ENCODE assay signal across 8 cellular contexts in the genomic region with DNA sequence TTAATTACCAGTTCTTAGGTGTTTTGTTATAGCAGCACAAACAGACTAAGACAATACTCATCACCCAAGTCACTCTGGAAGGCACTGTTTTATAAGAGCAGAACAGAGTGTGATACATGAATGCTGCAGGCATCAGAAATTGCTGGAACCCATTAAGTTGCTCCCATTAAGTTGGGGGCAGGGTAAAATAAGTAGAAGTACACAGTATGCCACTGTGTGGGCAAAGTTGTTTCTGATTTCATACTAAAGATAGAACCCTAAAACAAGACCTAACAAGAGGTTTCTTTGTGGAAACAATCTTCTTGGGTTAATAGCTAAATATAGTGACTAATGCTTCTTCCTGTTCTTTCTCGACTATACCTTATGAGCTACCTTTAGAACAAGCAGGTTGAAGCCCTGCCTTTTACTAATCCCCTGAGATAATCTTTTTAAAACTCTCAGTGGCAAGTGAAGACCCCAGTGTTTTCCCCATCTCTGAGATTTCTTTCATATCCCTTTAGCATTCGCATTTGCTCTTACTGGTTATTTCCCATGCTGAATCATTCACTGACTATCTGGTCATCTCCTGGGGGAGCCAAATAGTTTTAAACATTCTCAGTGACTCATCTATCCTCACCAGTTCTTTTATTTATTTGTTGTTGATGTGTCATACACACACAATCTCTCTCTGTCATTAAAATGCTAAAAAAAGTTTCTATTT. TPM values are rescaled to one million over a fixed set of nuclear protein-coding genes. Genes with fewer than 3 reads are reported as not detected.
DNase-seq lines count a peak whose midpoint lies in the region; ATAC-seq and TF ChIP-seq lines count a peak whose summit lies in the region.

No MANE protein-coding gene starts in this region.

- no peaks in the 10 kb centered on the region for H3K9me3 ChIP-seq in vagina

- TF ChIP-seq CTCF in AG10803 (conservative IDR thresholded peaks at IDR 0.05; ENCODE audit: low read length) (no peak), vagina (IDR thresholded peaks at IDR 0.05) (no peak)

- peak; percentile 62 for ATAC-seq in GM21360 (IDR thresholded peaks at IDR 0.05; ENCODE audit: unreplicated experiment)
- ATAC-seq in HG03558 (IDR thresholded peaks at IDR 0.05; ENCODE audit: extremely low read depth, unreplicated experiment) = peak; percentile 63

- no peak overlapping the region for H3K4me3 ChIP-seq in AG10803 (ENCODE audit: low read length)
- no peak overlapping the region for H3K4me3 ChIP-seq in vagina

- H3K27me3 ChIP-seq in vagina = no peaks in the 10 kb centered on the region

- peaks cover 9% of the 10 kb centered on the region for H3K4me1 ChIP-seq in vagina

- no peak for TF ChIP-seq POLR2A in vagina (IDR thresholded peaks at IDR 0.05)

- H3K36me3 ChIP-seq in vagina = no peaks in the 10 kb centered on the region

- DNase-seq in AG10803 (ENCODE audit: low read depth) (peak; percentile 95), epithelial cell of prostate (ENCODE audit: low read depth, low spot score) (peak; percentile 92), vagina (ENCODE audit: extremely low spot score in 2 of 2) (no peak), NCI-H1048 (lab: John Stamatoyannopoulos, UW) (no peak), T-helper 9 cell (no peak)
- no peak for DNase-seq in activated T-cell treated with anti-CD3 and anti-CD28 coated beads, Interleukin-2, amount 50 U/mL, for 48 hours

- intact Hi-C loops in vagina (cut with DNase I) = no loop called here

- H3K27ac ChIP-seq in epithelial cell of prostate (peak overlapping the region; percentile 93), vagina (peak overlapping the region; percentile 69)

RNA-seq across cellular contexts. Expression of a gene that starts 52.3 kb away (rescaled TPM):
- total RNA-seq in vagina = 79.3 TPM

RNA-seq across cellular contexts. Expression of a gene that starts 52.4 kb away (rescaled TPM):
- 40.8 TPM for total RNA-seq in vagina

Comparison
In these comparisons a context has a peak if more than half of its experiments do, and no peak if none do; other contexts are left out.
1. DNase-seq: peak in AG10803 (single experiment) and epithelial cell of prostate (single experiment); none in vagina (0 of 2), activated T-cell treated with anti-CD3 and anti-CD28 coated beads, Interleukin-2, amount 50 U/mL, for 48 hours (0 of 2), NCI-H1048 (single experiment) and T-helper 9 cell (single experiment).